ENCODE assay signal across 9 cellular contexts in the genomic region with DNA sequence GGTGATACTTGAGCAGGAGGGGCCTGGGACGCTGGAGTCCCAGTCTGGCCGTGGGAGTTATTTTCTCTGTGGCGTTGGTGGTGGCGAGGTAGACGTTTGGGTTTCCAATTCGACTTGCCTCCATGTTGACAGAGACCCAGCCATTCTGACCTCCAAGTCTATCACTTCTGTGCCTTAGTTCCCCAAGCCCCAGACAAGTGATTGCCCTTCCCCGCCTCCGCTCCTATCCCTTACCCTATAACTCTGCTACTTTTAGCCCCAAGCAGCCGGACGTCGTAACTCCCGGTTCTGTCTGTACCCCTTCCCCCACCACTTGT. TPM values are rescaled to one million over a fixed set of nuclear protein-coding genes. Genes with fewer than 3 reads are reported as not detected.
DNase-seq lines count a peak whose midpoint lies in the region; ATAC-seq and TF ChIP-seq lines count a peak whose summit lies in the region.
"Had no signal": no experiment of that assay in that cellular context is flagged by ENCODE, and none has a peak within 500 bp of the region (broad histone marks: within the 10 kb centered on the region; RNA-seq: fewer than 3 reads in every experiment).

No MANE protein-coding gene starts in this region.

- no peak for TF ChIP-seq RAD21 in neural cell (conservative IDR thresholded peaks at IDR 0.05)

- H3K27me3 ChIP-seq in CD8-positive, alpha-beta T cell (ENCODE audit: insufficient read depth, low read length) = no peaks in the 10 kb centered on the region
- no peaks in the 10 kb centered on the region for H3K27me3 ChIP-seq in Karpas-422 (ENCODE audit: low read length)
- no peaks in the 10 kb centered on the region for H3K27me3 ChIP-seq in neural cell (ENCODE audit: insufficient read depth, low read depth, low read length)

- peaks cover 13% of the 10 kb centered on the region for H3K36me3 ChIP-seq in CD8-positive, alpha-beta T cell (ENCODE audit: insufficient read depth, low read length)
- H3K36me3 ChIP-seq in Karpas-422 (ENCODE audit: insufficient read depth, low read length) (peaks cover 19% of the 10 kb centered on the region), neural cell (ENCODE audit: insufficient read depth, low read length) (peaks cover 1% of the 10 kb centered on the region)

- TF ChIP-seq CTCF in CD8-positive, alpha-beta T cell (IDR thresholded peaks at IDR 0.05) = no peak
- TF ChIP-seq CTCF in neural cell (IDR thresholded peaks at IDR 0.05; ENCODE audit: poor library complexity, severe bottlenecking) = no peak

- CTCF ChIA-PET in CD8-positive, alpha-beta T cell (lab: Charles Lee) = interaction anchor here (1.0 kb wide), 1 partner anchor 52 kb away, joined by 4 read pairs; the partner anchor contains the start of gene EID2B

- no peak for ATAC-seq in CD8-positive, alpha-beta T cell
- no peak for ATAC-seq in HG03045 (IDR thresholded peaks at IDR 0.05; ENCODE audit: unreplicated experiment)

- H2AFZ ChIP-seq in Karpas-422 (ENCODE audit: low read length) (no peak overlapping the region), neural cell (ENCODE audit: low read depth, low read length) (peak overlapping the region; percentile 77)

- no peaks in the 10 kb centered on the region for H3F3A ChIP-seq in neural cell (ENCODE audit: insufficient read depth, low read length, poor library complexity, severe bottlenecking)

- peaks cover 27% of the 10 kb centered on the region for H3K4me1 Mint-ChIP-seq in CD8-positive, alpha-beta T cell (ENCODE audit: low read depth)
- peaks cover 25% of the 10 kb centered on the region for H3K4me1 Mint-ChIP-seq in dendritic cell treated with granulocyte-macrophage colony-stimulating factor and Interleukin-4, amounts not matched to agents 40 ng/mL and 50 ng/mL, for 4 days (ENCODE audit: low read depth)

- H3K27ac ChIP-seq in CD8-positive, alpha-beta T cell (ENCODE audit: low read depth, low read length) = peak overlapping the region; percentile 82
- peak overlapping the region; percentile 50; the same call in 1 of the 2 replicates for H3K27ac ChIP-seq in Karpas-422 (ENCODE audit: low read length)
- peak overlapping the region; percentile 62 for H3K27ac ChIP-seq in neural cell (ENCODE audit: low read length)

- POLR2A ChIA-PET in CD8-positive, alpha-beta T cell (lab: Charles Lee) = interaction anchor here (1.1 kb wide), 1 partner anchor 45 kb away, joined by 6 read pairs; the partner anchor contains the start of gene RPS16

- no peak for DNase-seq in CD8-positive, alpha-beta T cell
- DNase-seq in Karpas-422 = peak; percentile 68
- DNase-seq in HCEC 1CT = no peak
- DNase-seq in SHP77 treated with DMSO at 0.1 percent for 48 hours (lab: John Stamatoyannopoulos, UW) = no peak
- no peak for DNase-seq in ureter (ENCODE audit: low spot score)

- H3K27ac Mint-ChIP-seq in CD8-positive, alpha-beta T cell = peak overlapping the region; percentile 90
- peak overlapping the region; percentile 92 for H3K27ac Mint-ChIP-seq in dendritic cell treated with granulocyte-macrophage colony-stimulating factor and Interleukin-4, amounts not matched to agents 40 ng/mL and 50 ng/mL, for 4 days

- no peaks in the 10 kb centered on the region for H3K9me3 ChIP-seq in CD8-positive, alpha-beta T cell (ENCODE audit: low read length)
- H3K9me3 ChIP-seq in Karpas-422 (ENCODE audit: low read length) (no peaks in the 10 kb centered on the region), neural cell (ENCODE audit: low read length) (no peaks in the 10 kb centered on the region)

- H3K9me3 Mint-ChIP-seq in CD8-positive, alpha-beta T cell = no peaks in the 10 kb centered on the region
- no peaks in the 10 kb centered on the region for H3K9me3 Mint-ChIP-seq in dendritic cell treated with granulocyte-macrophage colony-stimulating factor and Interleukin-4, amounts not matched to agents 40 ng/mL and 50 ng/mL, for 4 days

- intact Hi-C loops in CD8-positive, alpha-beta T cell (cut with DNase I, micrococcal nuclease) = loop anchor here (2.0 to 5.0 kb wide), 2 partner anchors 44 to 366 kb away; partner anchors contain the start of gene FBL (in 1 of the 2)
- intact Hi-C loops in dendritic cell treated with granulocyte-macrophage colony-stimulating factor and Interleukin-4, amounts not matched to agents 40 ng/mL and 50 ng/mL, for 4 days (cut with micrococcal nuclease) = no loop called here

- H4K20me1 ChIP-seq in Karpas-422 (ENCODE audit: insufficient read depth, low read depth, low read length) (no peaks in the 10 kb centered on the region; the same call in 1 of the 2 replicates), neural cell (ENCODE audit: insufficient read depth) (no peaks in the 10 kb centered on the region)

- no peaks in the 10 kb centered on the region for H3K27me3 Mint-ChIP-seq in CD8-positive, alpha-beta T cell (ENCODE audit: low read depth)
- no peaks in the 10 kb centered on the region for H3K27me3 Mint-ChIP-seq in dendritic cell treated with granulocyte-macrophage colony-stimulating factor and Interleukin-4, amounts not matched to agents 40 ng/mL and 50 ng/mL, for 4 days

- H3K79me2 ChIP-seq in Karpas-422 (ENCODE audit: low read length) (peaks cover 27% of the 10 kb centered on the region), neural cell (replicated peaks; ENCODE audit: insufficient read depth, low read length) (peaks cover 14% of the 10 kb centered on the region)

- H3K4me3 ChIP-seq in CD8-positive, alpha-beta T cell (ENCODE audit: low read depth, low read length) = peak overlapping the region; percentile 85
- peak overlapping the region; percentile 93 for H3K4me3 ChIP-seq in Karpas-422 (ENCODE audit: low read length)
- H3K4me3 ChIP-seq in neural cell (ENCODE audit: low read length) = peak overlapping the region; percentile 89

- peaks cover 35% of the 10 kb centered on the region for H3K36me3 Mint-ChIP-seq in CD8-positive, alpha-beta T cell
- peaks cover 49% of the 10 kb centered on the region for H3K36me3 Mint-ChIP-seq in dendritic cell treated with granulocyte-macrophage colony-stimulating factor and Interleukin-4, amounts not matched to agents 40 ng/mL and 50 ng/mL, for 4 days (ENCODE audit: low read depth)

- H3K4me2 ChIP-seq in Karpas-422 (ENCODE audit: low read depth, low read length, poor library complexity, severe bottlenecking) (peak overlapping the region; percentile 91), neural cell (ENCODE audit: low read length) (peak overlapping the region; percentile 60)

- TF ChIP-seq EP300 in neural cell (conservative IDR thresholded peaks at IDR 0.05; ENCODE audit: poor library complexity, severe bottlenecking) = no peak

- H3K9ac ChIP-seq in Karpas-422 (ENCODE audit: low read length) (peak overlapping the region; percentile 85), neural cell (ENCODE audit: low read length) (peak overlapping the region; percentile 87)

- H3K4me1 ChIP-seq in CD8-positive, alpha-beta T cell (ENCODE audit: insufficient read depth, low read length) = peaks cover 15% of the 10 kb centered on the region
- H3K4me1 ChIP-seq in Karpas-422 (ENCODE audit: low read length) = peaks cover 20% of the 10 kb centered on the region

- no peaks in the 10 kb centered on the region for H3K9me2 ChIP-seq in Karpas-422 (replicated peaks; ENCODE audit: insufficient read depth, low read length)
- H3K9me2 ChIP-seq in neural cell (ENCODE audit: insufficient read depth, low read length) = no peaks in the 10 kb centered on the region

- peak overlapping the region; percentile 91 for H3K4me3 Mint-ChIP-seq in CD8-positive, alpha-beta T cell
- peak overlapping the region; percentile 87 for H3K4me3 Mint-ChIP-seq in dendritic cell treated with granulocyte-macrophage colony-stimulating factor and Interleukin-4, amounts not matched to agents 40 ng/mL and 50 ng/mL, for 4 days

RNA-seq across cellular contexts. Expression of gene TIMM50, which starts 0.5 kb away (rescaled TPM):
- total RNA-seq in CD8-positive, alpha-beta T cell = 10 to 100 TPM; 48.6 to 56.7 TPM
- 61.2 and 101 TPM in 2 replicates for total RNA-seq in Karpas-422 (2014; rRNA removed; shearing (Covaris generic); ENCODE audit: low replicate concordance)
- polyA plus RNA-seq in neural cell = 64.1 and 66.2 TPM in 2 replicates
- polyA minus RNA-seq in neural cell = 42.0 and 47.0 TPM in 2 replicates
- total RNA-seq in ureter = 64.9 TPM

RNA-seq across cellular contexts. Expression of gene DLL3, which starts 17.6 kb away (rescaled TPM):
- total RNA-seq in CD8-positive, alpha-beta T cell = under 1 TPM in 1 of 2 experiments, not detected in 1; 0.14 TPM
- 2.6 and 3.1 TPM in 2 replicates for total RNA-seq in Karpas-422 (2014; rRNA removed; shearing (Covaris generic); ENCODE audit: low replicate concordance)
- 34.4 and 35.5 TPM in 2 replicates for polyA plus RNA-seq in neural cell
- polyA minus RNA-seq in neural cell = 8.0 and 8.9 TPM in 2 replicates
- not detected for total RNA-seq in ureter

RNA-seq across cellular contexts. Expression of gene SELENOV, which starts 33.8 kb away (rescaled TPM):
- not detected for total RNA-seq in CD8-positive, alpha-beta T cell
- total RNA-seq in Karpas-422 (2014; rRNA removed; shearing (Covaris generic); ENCODE audit: low replicate concordance) = not detected in 2 replicates
- 1.3 TPM in 1 of 2 replicates, not detected in the other for polyA plus RNA-seq in neural cell
- not detected in 2 replicates for polyA minus RNA-seq in neural cell
- not detected for total RNA-seq in ureter
- total RNA-seq: renal cortical epithelial cell had no signal

RNA-seq across cellular contexts. Expression of gene SUPT5H, which starts 35.8 kb away (rescaled TPM):
- 100 to 1,000 TPM; 303 to 329 TPM for total RNA-seq in CD8-positive, alpha-beta T cell
- 55.3 and 66.3 TPM in 2 replicates for total RNA-seq in Karpas-422 (2014; rRNA removed; shearing (Covaris generic); ENCODE audit: low replicate concordance)
- 90.7 and 92.5 TPM in 2 replicates for polyA plus RNA-seq in neural cell
- 78.2 and 107 TPM in 2 replicates for polyA minus RNA-seq in neural cell
- total RNA-seq in ureter = 121 TPM

RNA-seq across cellular contexts. Expression of gene RPS16, which starts 45.4 kb away (rescaled TPM):
- 1,000 to 10,000 TPM; 4,439 to 4,447 TPM for total RNA-seq in CD8-positive, alpha-beta T cell
- total RNA-seq in Karpas-422 (2014; rRNA removed; shearing (Covaris generic); ENCODE audit: low replicate concordance) = 378 and 758 TPM in 2 replicates
- 22.6 and 31.0 TPM in 2 replicates for polyA plus RNA-seq in neural cell
- polyA minus RNA-seq in neural cell = 24.6 and 24.7 TPM in 2 replicates
- total RNA-seq in ureter = 2,118 TPM
